ENCODE assay signal across 11 cellular contexts in genomic region chr9:35519697-35520403, GRCh38. TPM values are rescaled to one million over a fixed set of nuclear protein-coding genes. Genes with fewer than 3 reads are reported as not detected.
A peak's percentile ranks its signal among the peaks of the same experiment; 100 is the strongest.
DNase-seq lines count a peak whose midpoint lies in the region; ATAC-seq and TF ChIP-seq lines count a peak whose summit lies in the region.
"Had no signal": no experiment of that assay in that cellular context is flagged by ENCODE, and none has a peak within 500 bp of the region (broad histone marks: within the 10 kb centered on the region; RNA-seq: fewer than 3 reads in every experiment).

No MANE protein-coding gene starts in this region.

- H3K9ac ChIP-seq in fibroblast of lung (ENCODE audit: insufficient read depth, low read length) (no peak overlapping the region), rectal smooth muscle tissue (ENCODE audit: low read length) (no peak overlapping the region)

- H3K4me3 Mint-ChIP-seq in Calu3 (ENCODE audit: low read depth, unreplicated experiment): no peak overlapping the region
- H3K4me3 Mint-ChIP-seq in CD4-positive, alpha-beta T cell: no peak overlapping the region
- H3K4me3 Mint-ChIP-seq: stimulated activated naive CD8-positive, alpha-beta T cell treated with anti-CD3 and anti-CD28 coated beads, Interleukin-15, Interleukin-2, amounts not matched to agents 100 ng/mL and 50 ng/mL, for 24 hours had no signal

- no peak for TF ChIP-seq CTCF in Calu3 (IDR thresholded peaks at IDR 0.05; ENCODE audit: unreplicated experiment)
- no peak for TF ChIP-seq CTCF in RWPE1 (conservative IDR thresholded peaks at IDR 0.05; ENCODE audit: low read depth)
- no peak for TF ChIP-seq CTCF in fibroblast of lung (conservative IDR thresholded peaks at IDR 0.05 in 1 of 2, IDR thresholded peaks at IDR 0.05 in 1 of 2; ENCODE audit: low read depth in 1 of 2, low read length in 2 of 2)
- no peak for TF ChIP-seq CTCF in CD4-positive, alpha-beta T cell (IDR thresholded peaks at IDR 0.05)
- no peak for TF ChIP-seq CTCF in OCI-LY7 (conservative IDR thresholded peaks at IDR 0.05; ENCODE audit: low read length)
- no peak for TF ChIP-seq CTCF in GM10248 (IDR thresholded peaks at IDR 0.05; ENCODE audit: control extremely low read depth, extremely low read depth, low read depth, missing control alignments)

- H3K4me1 ChIP-seq in fibroblast of lung (ENCODE audit: control insufficient read depth, extremely low read depth, insufficient read depth, low read length) (peaks cover 59% of the 10 kb centered on the region), rectal smooth muscle tissue (ENCODE audit: control insufficient read depth, insufficient read depth, low read length) (peaks cover 74% of the 10 kb centered on the region), OCI-LY7 (ENCODE audit: insufficient read depth, low read length, poor library complexity, severe bottlenecking) (no peaks in the 10 kb centered on the region)

- DNase-seq in Calu3 (no peak), RWPE1 (ENCODE audit: low spot score) (no peak), fibroblast of lung (ENCODE audit: low read depth in 2 of 2) (peak in 1 of 2 donors; percentile 62), OCI-LY7 (ENCODE audit: low spot score) (no peak), GM10248 (ENCODE audit: extremely low spot score) (no peak), NCI-H146 treated with DMSO at 0.1 percent for 48 hours (lab: John Stamatoyannopoulos, UW; ENCODE audit: unreplicated experiment) (no peak)
- DNase-seq in CD4-positive, alpha-beta T cell: no peak
- DNase-seq: NCI-H1092 treated with DMSO at 0.1 percent for 48 hours, RPMI8226 had no signal

- no peaks in the 10 kb centered on the region for H3K9me3 ChIP-seq in fibroblast of lung (ENCODE audit: control insufficient read depth, insufficient read depth, low read depth, low read length)
- H3K9me3 ChIP-seq in CD4-positive, alpha-beta T cell (ENCODE audit: control insufficient read depth, low read length): no peaks in the 10 kb centered on the region
- no peaks in the 10 kb centered on the region for H3K9me3 ChIP-seq in OCI-LY7 (ENCODE audit: low read length)

- BruUV-seq in Calu3 (replicated peaks; lab: Mats Ljungman, UMichigan): TSS peak; percentile 59
- no TSS peak for BruUV-seq in OCI-LY7 (replicated peaks; lab: Mats Ljungman, UMichigan)

- H3K4me2 ChIP-seq in fibroblast of lung (ENCODE audit: extremely low read depth, insufficient read depth, low read length) (peak overlapping the region; percentile 79), OCI-LY7 (ENCODE audit: low read length) (no peak overlapping the region)

- H2AFZ ChIP-seq in fibroblast of lung (ENCODE audit: low read length) (no peak overlapping the region), OCI-LY7 (ENCODE audit: low read length) (no peak overlapping the region)

- H3K27ac ChIP-seq in RWPE1 (peak overlapping the region; percentile 85), fibroblast of lung (ENCODE audit: insufficient read depth, low read length) (peak overlapping the region; percentile 88), rectal smooth muscle tissue (ENCODE audit: low read depth, low read length) (peak overlapping the region; percentile 84), OCI-LY7 (ENCODE audit: low read depth, low read length, poor library complexity, severe bottlenecking) (no peak overlapping the region)
- no peak overlapping the region for H3K27ac ChIP-seq in CD4-positive, alpha-beta T cell (ENCODE audit: low read depth, low read length)

- no peaks in the 10 kb centered on the region for H3K9me2 ChIP-seq in OCI-LY7 (ENCODE audit: insufficient read depth, low read length)

- ATAC-seq in CD4-positive, alpha-beta T cell (ENCODE audit: poor library complexity): no peak

- peak overlapping the region; percentile 86 for H3K27ac Mint-ChIP-seq in Calu3 (ENCODE audit: unreplicated experiment)
- H3K27ac Mint-ChIP-seq in CD4-positive, alpha-beta T cell: no peak overlapping the region
- H3K27ac Mint-ChIP-seq: stimulated activated naive CD8-positive, alpha-beta T cell treated with anti-CD3 and anti-CD28 coated beads, Interleukin-15, Interleukin-2, amounts not matched to agents 100 ng/mL and 50 ng/mL, for 24 hours had no signal

- H3K27me3 Mint-ChIP-seq in Calu3 (ENCODE audit: unreplicated experiment): no peaks in the 10 kb centered on the region
- H3K27me3 Mint-ChIP-seq in CD4-positive, alpha-beta T cell: no peaks in the 10 kb centered on the region
- H3K27me3 Mint-ChIP-seq: stimulated activated naive CD8-positive, alpha-beta T cell treated with anti-CD3 and anti-CD28 coated beads, Interleukin-15, Interleukin-2, amounts not matched to agents 100 ng/mL and 50 ng/mL, for 24 hours had no signal

- H3K27me3 ChIP-seq in fibroblast of lung (ENCODE audit: control insufficient read depth, insufficient read depth, low read length): no peaks in the 10 kb centered on the region
- no peaks in the 10 kb centered on the region for H3K27me3 ChIP-seq in rectal smooth muscle tissue (ENCODE audit: control insufficient read depth, insufficient read depth, low read length)
- no peaks in the 10 kb centered on the region for H3K27me3 ChIP-seq in CD4-positive, alpha-beta T cell (ENCODE audit: control insufficient read depth, insufficient read depth, low read length)

- POLR2A ChIA-PET in RWPE1 (lab: Yijun Ruan, JAX; ENCODE audit: low non-redundant PET): no interaction called here
- POLR2A ChIA-PET in CD4-positive, alpha-beta T cell (lab: Charles Lee): no interaction called here
- POLR2A ChIA-PET in OCI-LY7 (lab: Charles Lee): interaction anchor here (0.5 to 1.0 kb wide), 2 partner anchors 11 to 704 kb away, joined by 3 to 4 read pairs; no protein-coding TSS in a partner anchor
- POLR2A ChIA-PET in GM10248 (lab: Yijun Ruan, JAX): no interaction called here

- no peaks in the 10 kb centered on the region for H3K36me3 Mint-ChIP-seq in Calu3 (ENCODE audit: insufficient read depth, unreplicated experiment)
- no peaks in the 10 kb centered on the region for H3K36me3 Mint-ChIP-seq in CD4-positive, alpha-beta T cell (ENCODE audit: low read depth)

- no peaks in the 10 kb centered on the region for H4K20me1 ChIP-seq in fibroblast of lung (ENCODE audit: control insufficient read depth, extremely low read depth, insufficient read depth, low read length)
- H4K20me1 ChIP-seq in OCI-LY7 (ENCODE audit: insufficient read depth, low read length): no peaks in the 10 kb centered on the region

- H3K36me3 ChIP-seq in fibroblast of lung (ENCODE audit: control insufficient read depth, insufficient read depth, low read length) (no peaks in the 10 kb centered on the region), rectal smooth muscle tissue (ENCODE audit: control insufficient read depth, insufficient read depth, low read length) (no peaks in the 10 kb centered on the region), OCI-LY7 (ENCODE audit: insufficient read depth, low read length) (no peaks in the 10 kb centered on the region)

- H3K9me3 Mint-ChIP-seq in Calu3 (ENCODE audit: low read depth, unreplicated experiment): no peaks in the 10 kb centered on the region
- no peaks in the 10 kb centered on the region for H3K9me3 Mint-ChIP-seq in CD4-positive, alpha-beta T cell
- H3K9me3 Mint-ChIP-seq: stimulated activated naive CD8-positive, alpha-beta T cell treated with anti-CD3 and anti-CD28 coated beads, Interleukin-15, Interleukin-2, amounts not matched to agents 100 ng/mL and 50 ng/mL, for 24 hours had no signal

- H3K4me1 Mint-ChIP-seq in Calu3 (ENCODE audit: low read depth, unreplicated experiment): peaks cover 58% of the 10 kb centered on the region
- H3K4me1 Mint-ChIP-seq in CD4-positive, alpha-beta T cell (ENCODE audit: low read depth): no peaks in the 10 kb centered on the region

- H3K79me2 ChIP-seq in fibroblast of lung (ENCODE audit: control insufficient read depth, insufficient read depth, low read length): peaks cover 54% of the 10 kb centered on the region
- no peaks in the 10 kb centered on the region for H3K79me2 ChIP-seq in OCI-LY7 (ENCODE audit: insufficient read depth, low read depth, low read length)

- CTCF ChIA-PET in Calu3 (lab: Charles Lee): interaction anchor here (0.6 to 2.0 kb wide), 3 partner anchors 30 to 216 kb away, joined by 3 to 13 read pairs (median 7); partner anchors contain the start of gene RUSC2
- CTCF ChIA-PET in RWPE1 (lab: Yijun Ruan, JAX): interaction anchor here (0.6 to 1.6 kb wide), 2 partner anchors 33 to 581 kb away, joined by 3 to 6 read pairs; no protein-coding TSS in a partner anchor
- CTCF ChIA-PET in CD4-positive, alpha-beta T cell (lab: Charles Lee): no interaction called here
- CTCF ChIA-PET in OCI-LY7 (lab: Charles Lee; ENCODE audit: unreplicated experiment): no interaction called here
- CTCF ChIA-PET in GM10248 (lab: Yijun Ruan, JAX): interaction anchor here (0.7 to 4.1 kb wide), 6 partner anchors 10 to 33 kb away, joined by 3 to 10 read pairs (median 4); no protein-coding TSS in a partner anchor

- intact Hi-C loops in Calu3 (cut with micrococcal nuclease; ENCODE audit: unreplicated experiment) (loop anchor here (5.0 kb wide), 1 partner anchor 32 kb away; no protein-coding TSS in a partner anchor), OCI-LY7 (cut with micrococcal nuclease; ENCODE audit: unreplicated experiment) (no loop called here)
- intact Hi-C loops in CD4-positive, alpha-beta T cell (cut with DNase I, micrococcal nuclease): no loop called here

- no peak overlapping the region for H3K4me3 ChIP-seq in fibroblast of lung (replicated peaks in 1 of 4; ENCODE audit: control extremely low read depth in 1 of 4, insufficient read depth in 1 of 4, low read depth in 3 of 4, low read length in 4 of 4)
- H3K4me3 ChIP-seq in rectal smooth muscle tissue (ENCODE audit: low read length): no peak overlapping the region
- no peak overlapping the region for H3K4me3 ChIP-seq in OCI-LY7 (ENCODE audit: low read depth, low read length, poor library complexity, severe bottlenecking)

RNA-seq across cellular contexts. Expression of gene RUSC2, which starts 29.9 kb away (rescaled TPM):
- total RNA-seq in Calu3 (2022): 8.6 and 10.5 TPM in 2 replicates
- 10.0 and 15.5 TPM in 2 replicates for total RNA-seq in fibroblast of lung
- 14.2 and 14.8 TPM in 2 replicates for polyA plus RNA-seq in fibroblast of lung
- polyA plus RNA-seq in fibroblast of lung (2012): 16.0 and 18.2 TPM in 2 replicates
- polyA minus RNA-seq in fibroblast of lung (ENCODE audit: low replicate concordance): 96.8 and 109 TPM in 2 replicates
- total RNA-seq in CD4-positive, alpha-beta T cell: 1 to 10 TPM; 1.6 to 1.8 TPM
- not detected in 2 replicates for total RNA-seq in OCI-LY7 (2014; rRNA removed; shearing (Covaris generic))
- total RNA-seq in OCI-LY7 (2022): not detected in 2 replicates

Comparison
In these comparisons a context has a peak if more than half of its experiments do, and no peak if none do; other contexts are left out.
1. H3K27ac ChIP-seq: peak in RWPE1 (single experiment), fibroblast of lung (single experiment) and rectal smooth muscle tissue (single experiment); none in CD4-positive, alpha-beta T cell (single experiment) and OCI-LY7 (single experiment).
2. CTCF ChIA-PET loops: an anchor here in Calu3 (0.6 to 2.0 kb wide), RWPE1 (0.6 to 1.6 kb wide) and GM10248 (0.7 to 4.1 kb wide); none called in CD4-positive, alpha-beta T cell and OCI-LY7.